In the genomic region with DNA sequence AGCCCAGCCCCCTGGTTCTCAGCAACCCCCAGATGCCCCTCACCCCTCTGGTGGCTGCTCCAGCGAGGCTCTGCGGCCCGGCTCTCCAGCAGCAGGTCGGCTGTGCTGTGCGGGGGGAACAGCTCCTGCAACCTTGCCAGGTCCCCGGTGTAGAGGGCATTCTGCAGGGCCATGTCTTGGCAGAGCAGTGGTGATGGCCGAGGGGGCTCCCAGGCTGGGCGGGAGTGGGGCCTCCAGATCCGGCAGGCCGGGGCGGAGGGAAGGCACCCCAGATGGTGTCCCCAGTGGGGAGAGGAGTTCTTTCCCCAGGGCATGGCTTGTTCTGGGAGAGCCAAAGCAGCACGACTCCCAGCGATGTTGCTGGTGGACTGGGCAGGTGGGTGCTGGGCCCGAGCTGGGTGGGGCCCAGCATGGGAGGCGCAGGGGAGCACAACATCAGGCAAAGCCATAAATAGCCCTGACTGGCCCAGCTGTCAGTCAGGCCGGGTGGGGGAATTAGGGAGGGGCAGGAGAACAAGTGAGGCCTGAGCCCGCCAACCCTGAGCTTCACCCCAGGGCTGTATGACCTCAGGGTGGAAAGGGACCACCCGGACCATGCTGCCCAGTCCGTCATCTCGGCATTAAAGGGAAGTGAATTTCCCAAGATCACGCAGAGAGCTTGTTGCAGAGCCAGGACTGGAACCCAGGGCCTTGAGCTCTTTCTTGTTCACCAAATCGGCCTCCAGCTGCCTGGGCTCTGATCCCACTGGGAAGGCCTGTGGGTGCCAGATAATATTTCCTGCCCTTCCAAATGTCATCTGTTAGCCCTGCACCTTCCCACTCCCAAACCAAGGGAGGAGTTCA, we compare ENCODE assay signal across 21 cellular contexts. TPM values are rescaled to one million over a fixed set of nuclear protein-coding genes. Genes with fewer than 3 reads are reported as not detected.
"Had no signal": no experiment of that assay in that cellular context is flagged by ENCODE, and none has a peak within 500 bp of the region (broad histone marks: within the 10 kb centered on the region; RNA-seq: fewer than 3 reads in every experiment).

No MANE protein-coding gene starts in this region.

- H3K36me3 Mint-ChIP-seq: activated CD4-positive, alpha-beta memory T cell treated with anti-CD3 and anti-CD28 coated beads for 36 hours; activated CD8-positive, alpha-beta memory T cell treated with anti-CD3 and anti-CD28 coated beads, Interleukin-2, amount 10 ng/mL, durations not matched to agents 7 days and 5 days; activated naive CD4-positive, alpha-beta T cell treated with anti-CD3 and anti-CD28 coated beads, Interleukin-2, amount 10 ng/mL, durations not matched to agents 7 days and 5 days; naive B cell; neural progenitor cell had no signal

- H3K4me1 ChIP-seq: neural progenitor cell, upper lobe of left lung had no signal

- H3K27ac Mint-ChIP-seq: activated CD4-positive, alpha-beta memory T cell treated with anti-CD3 and anti-CD28 coated beads for 36 hours; activated CD8-positive, alpha-beta memory T cell treated with anti-CD3 and anti-CD28 coated beads, Interleukin-2, amount 10 ng/mL, durations not matched to agents 7 days and 5 days; activated naive CD4-positive, alpha-beta T cell treated with anti-CD3 and anti-CD28 coated beads, Interleukin-2, amount 10 ng/mL, durations not matched to agents 7 days and 5 days; neural progenitor cell; stimulated activated naive CD8-positive, alpha-beta T cell treated with anti-CD3 and anti-CD28 coated beads, Interleukin-15, Interleukin-2, amounts not matched to agents 100 ng/mL and 50 ng/mL, for 24 hours; T-helper 1 cell treated with Interleukin-12 subunit alpha and Interleukin-12 subunit beta and Interleukin-4 antibody, amounts not matched to agents 30 μg/mL and 1 μg/mL, for 36 hours had no signal

- FAIRE-seq: astrocyte, colon, small intestine had no signal

- H2AFZ ChIP-seq: neural progenitor cell had no signal

- H3K27ac ChIP-seq: neural progenitor cell, ovary, upper lobe of left lung, WERI-Rb-1 had no signal

- H3K4me2 ChIP-seq: neural progenitor cell had no signal

- H3K27me3 ChIP-seq: ovary, upper lobe of left lung had no signal

- H3K9ac ChIP-seq: neural progenitor cell had no signal

- DNase-seq: activated CD4-positive, alpha-beta memory T cell treated with anti-CD3 and anti-CD28 coated beads for 36 hours; activated CD8-positive, alpha-beta memory T cell treated with anti-CD3 and anti-CD28 coated beads, Interleukin-2, amount 10 ng/mL, durations not matched to agents 7 days and 5 days; activated naive CD4-positive, alpha-beta T cell treated with anti-CD3 and anti-CD28 coated beads, Interleukin-2, amount 10 ng/mL, durations not matched to agents 7 days and 5 days; activated T-cell treated with anti-CD3 and anti-CD28 coated beads, Interleukin-2, amount 50 U/mL, for 1 hour; kidney glomerular epithelial cell; midbrain; naive B cell; ovary; small intestine; stimulated activated CD4-positive, alpha-beta T cell treated with anti-CD3 and anti-CD28 coated beads, Interleukin-4, amount 100 ng/mL, for 4 hours; stimulated activated CD8-positive, alpha-beta memory T cell treated with anti-CD3 and anti-CD28 coated beads, Interleukin-4, amount 100 ng/mL, for 48 hours; WERI-Rb-1 had no signal

- H3K27me3 Mint-ChIP-seq: activated CD4-positive, alpha-beta memory T cell treated with anti-CD3 and anti-CD28 coated beads for 36 hours; stimulated activated naive CD8-positive, alpha-beta T cell treated with anti-CD3 and anti-CD28 coated beads, Interleukin-15, Interleukin-2, amounts not matched to agents 100 ng/mL and 50 ng/mL, for 24 hours had no signal

- H3K9me3 ChIP-seq: ovary, upper lobe of left lung had no signal

- H3K9me3 Mint-ChIP-seq: activated CD4-positive, alpha-beta memory T cell treated with anti-CD3 and anti-CD28 coated beads for 36 hours; activated naive CD4-positive, alpha-beta T cell treated with anti-CD3 and anti-CD28 coated beads, Interleukin-2, amount 10 ng/mL, durations not matched to agents 7 days and 5 days; neural progenitor cell; stimulated activated naive CD8-positive, alpha-beta T cell treated with anti-CD3 and anti-CD28 coated beads, Interleukin-15, Interleukin-2, amounts not matched to agents 100 ng/mL and 50 ng/mL, for 24 hours; T-helper 1 cell treated with Interleukin-12 subunit alpha and Interleukin-12 subunit beta and Interleukin-4 antibody, amounts not matched to agents 30 μg/mL and 1 μg/mL, for 36 hours had no signal

- ATAC-seq: activated CD8-positive, alpha-beta memory T cell treated with anti-CD3 and anti-CD28 coated beads, Interleukin-2, amount 10 ng/mL, durations not matched to agents 7 days and 5 days; esophagus mucosa had no signal

- H3K4me1 Mint-ChIP-seq: activated CD8-positive, alpha-beta memory T cell treated with anti-CD3 and anti-CD28 coated beads, Interleukin-2, amount 10 ng/mL, durations not matched to agents 7 days and 5 days; activated naive CD4-positive, alpha-beta T cell treated with anti-CD3 and anti-CD28 coated beads, Interleukin-2, amount 10 ng/mL, durations not matched to agents 7 days and 5 days; neural progenitor cell had no signal

- H3K36me3 ChIP-seq: neural progenitor cell, ovary, upper lobe of left lung, WERI-Rb-1 had no signal

- H3K4me3 Mint-ChIP-seq: activated CD4-positive, alpha-beta memory T cell treated with anti-CD3 and anti-CD28 coated beads for 36 hours; activated CD8-positive, alpha-beta memory T cell treated with anti-CD3 and anti-CD28 coated beads, Interleukin-2, amount 10 ng/mL, durations not matched to agents 7 days and 5 days; activated naive CD4-positive, alpha-beta T cell treated with anti-CD3 and anti-CD28 coated beads, Interleukin-2, amount 10 ng/mL, durations not matched to agents 7 days and 5 days; neural progenitor cell; stimulated activated naive CD8-positive, alpha-beta T cell treated with anti-CD3 and anti-CD28 coated beads, Interleukin-15, Interleukin-2, amounts not matched to agents 100 ng/mL and 50 ng/mL, for 24 hours; T-helper 1 cell treated with Interleukin-12 subunit alpha and Interleukin-12 subunit beta and Interleukin-4 antibody, amounts not matched to agents 30 μg/mL and 1 μg/mL, for 36 hours had no signal

- H3K4me3 ChIP-seq: lung, neural progenitor cell, ovary, upper lobe of left lung had no signal

RNA-seq across cellular contexts. Expression of gene ASB10, which starts 0.6 kb away (rescaled TPM):
- total RNA-seq: activated CD4-positive, alpha-beta memory T cell treated with anti-CD3 and anti-CD28 coated beads for 36 hours; activated CD8-positive, alpha-beta memory T cell treated with anti-CD3 and anti-CD28 coated beads, Interleukin-2, amount 10 ng/mL, durations not matched to agents 7 days and 5 days; astrocyte; esophagus mucosa; lung; ovary; temporal lobe; upper lobe of left lung had no signal
- polyA plus RNA-seq: lung, ovary, small intestine had no signal

RNA-seq across cellular contexts. Expression of gene GBX1, which starts 20.1 kb away (rescaled TPM):
- total RNA-seq: activated CD4-positive, alpha-beta memory T cell treated with anti-CD3 and anti-CD28 coated beads for 36 hours; activated CD8-positive, alpha-beta memory T cell treated with anti-CD3 and anti-CD28 coated beads, Interleukin-2, amount 10 ng/mL, durations not matched to agents 7 days and 5 days; astrocyte; esophagus mucosa; lung; ovary; temporal lobe; upper lobe of left lung had no signal
- polyA plus RNA-seq: lung, ovary, small intestine had no signal

RNA-seq across cellular contexts. Expression of gene H2BK1, which starts 22.7 kb away (rescaled TPM):
- total RNA-seq: activated CD4-positive, alpha-beta memory T cell treated with anti-CD3 and anti-CD28 coated beads for 36 hours; activated CD8-positive, alpha-beta memory T cell treated with anti-CD3 and anti-CD28 coated beads, Interleukin-2, amount 10 ng/mL, durations not matched to agents 7 days and 5 days; astrocyte; esophagus mucosa; temporal lobe; upper lobe of left lung had no signal
- polyA plus RNA-seq: lung, small intestine had no signal
